ENCODE assay signal across 1 cellular context in genomic region chr19:12945479-12946091, GRCh38.
A peak's percentile ranks its signal among the peaks of the same experiment; 100 is the strongest.
TF ChIP-seq lines count a peak whose summit lies in the region.

TSS of gene RAD23A (plus strand) at chr19:12945862. CDS start at chr19:12945949, 87 bp downstream.

TF ChIP-seq in K562, 482 proteins besides CTCF, POLR2A, EP300 and RAD21 (continued from another document and continues in another):
- TF ChIP-seq, protein P1, sequence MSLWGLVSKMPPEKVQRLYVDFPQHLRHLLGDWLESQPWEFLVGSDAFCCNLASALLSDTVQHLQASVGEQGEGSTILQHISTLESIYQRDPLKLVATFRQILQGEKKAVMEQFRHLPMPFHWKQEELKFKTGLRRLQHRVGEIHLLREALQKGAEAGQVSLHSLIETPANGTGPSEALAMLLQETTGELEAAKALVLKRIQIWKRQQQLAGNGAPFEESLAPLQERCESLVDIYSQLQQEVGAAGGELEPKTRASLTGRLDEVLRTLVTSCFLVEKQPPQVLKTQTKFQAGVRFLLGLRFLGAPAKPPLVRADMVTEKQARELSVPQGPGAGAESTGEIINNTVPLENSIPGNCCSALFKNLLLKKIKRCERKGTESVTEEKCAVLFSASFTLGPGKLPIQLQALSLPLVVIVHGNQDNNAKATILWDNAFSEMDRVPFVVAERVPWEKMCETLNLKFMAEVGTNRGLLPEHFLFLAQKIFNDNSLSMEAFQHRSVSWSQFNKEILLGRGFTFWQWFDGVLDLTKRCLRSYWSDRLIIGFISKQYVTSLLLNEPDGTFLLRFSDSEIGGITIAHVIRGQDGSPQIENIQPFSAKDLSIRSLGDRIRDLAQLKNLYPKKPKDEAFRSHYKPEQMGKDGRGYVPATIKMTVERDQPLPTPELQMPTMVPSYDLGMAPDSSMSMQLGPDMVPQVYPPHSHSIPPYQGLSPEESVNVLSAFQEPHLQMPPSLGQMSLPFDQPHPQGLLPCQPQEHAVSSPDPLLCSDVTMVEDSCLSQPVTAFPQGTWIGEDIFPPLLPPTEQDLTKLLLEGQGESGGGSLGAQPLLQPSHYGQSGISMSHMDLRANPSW (CRISPR knock-in tag; IDR thresholded peaks at IDR 0.05), result no peak
- no peak for TF ChIP-seq SRSF9 (IDR thresholded peaks at IDR 0.05; ENCODE audit: borderline replicate concordance, low read depth, low read length)
- peak; percentile 48; the same call in 1 of the 2 replicates for TF ChIP-seq ZNF436 (CRISPR knock-in tag; IDR thresholded peaks at IDR 0.05)
- no peak for TF ChIP-seq PURB (CRISPR knock-in tag; IDR thresholded peaks at IDR 0.05; ENCODE audit: low read depth)
- TF ChIP-seq ZNF740 (CRISPR knock-in tag; IDR thresholded peaks at IDR 0.05), result 0 out of 2 replicates have a peak, but pooled peaks have one; percentile 16
- TF ChIP-seq ZNF740 (tag; IDR thresholded peaks at IDR 0.05), result no peak
- peak; percentile 80 for TF ChIP-seq PHF20 (IDR thresholded peaks at IDR 0.05; ENCODE audit: partially characterized antibody)
- TF ChIP-seq TSC22D4 (tag; IDR thresholded peaks at IDR 0.05), result no peak
- peak; percentile 88 for TF ChIP-seq ATF1 (CRISPR knock-in tag; IDR thresholded peaks at IDR 0.05)
- peak; percentile 100 for TF ChIP-seq ATF1 (tag; IDR thresholded peaks at IDR 0.05)
- TF ChIP-seq, protein P2, sequence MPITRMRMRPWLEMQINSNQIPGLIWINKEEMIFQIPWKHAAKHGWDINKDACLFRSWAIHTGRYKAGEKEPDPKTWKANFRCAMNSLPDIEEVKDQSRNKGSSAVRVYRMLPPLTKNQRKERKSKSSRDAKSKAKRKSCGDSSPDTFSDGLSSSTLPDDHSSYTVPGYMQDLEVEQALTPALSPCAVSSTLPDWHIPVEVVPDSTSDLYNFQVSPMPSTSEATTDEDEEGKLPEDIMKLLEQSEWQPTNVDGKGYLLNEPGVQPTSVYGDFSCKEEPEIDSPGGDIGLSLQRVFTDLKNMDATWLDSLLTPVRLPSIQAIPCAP (CRISPR knock-in tag; IDR thresholded peaks at IDR 0.05; ENCODE audit: borderline replicate concordance), result no peak
- TF ChIP-seq, protein P3, sequence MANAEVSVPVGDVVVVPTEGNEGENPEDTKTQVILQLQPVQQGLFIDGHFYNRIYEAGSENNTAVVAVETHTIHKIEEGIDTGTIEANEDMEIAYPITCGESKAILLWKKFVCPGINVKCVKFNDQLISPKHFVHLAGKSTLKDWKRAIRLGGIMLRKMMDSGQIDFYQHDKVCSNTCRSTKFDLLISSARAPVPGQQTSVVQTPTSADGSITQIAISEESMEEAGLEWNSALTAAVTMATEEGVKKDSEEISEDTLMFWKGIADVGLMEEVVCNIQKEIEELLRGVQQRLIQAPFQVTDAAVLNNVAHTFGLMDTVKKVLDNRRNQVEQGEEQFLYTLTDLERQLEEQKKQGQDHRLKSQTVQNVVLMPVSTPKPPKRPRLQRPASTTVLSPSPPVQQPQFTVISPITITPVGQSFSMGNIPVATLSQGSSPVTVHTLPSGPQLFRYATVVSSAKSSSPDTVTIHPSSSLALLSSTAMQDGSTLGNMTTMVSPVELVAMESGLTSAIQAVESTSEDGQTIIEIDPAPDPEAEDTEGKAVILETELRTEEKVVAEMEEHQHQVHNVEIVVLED (CRISPR knock-in tag; IDR thresholded peaks at IDR 0.05), result peak; percentile 90
- no peak for TF ChIP-seq NELFE (IDR thresholded peaks at IDR 0.05; ENCODE audit: insufficient read depth, insufficient read length)
- TF ChIP-seq TGIF2 (CRISPR knock-in tag; IDR thresholded peaks at IDR 0.05), result no peak
- TF ChIP-seq, protein P4, sequence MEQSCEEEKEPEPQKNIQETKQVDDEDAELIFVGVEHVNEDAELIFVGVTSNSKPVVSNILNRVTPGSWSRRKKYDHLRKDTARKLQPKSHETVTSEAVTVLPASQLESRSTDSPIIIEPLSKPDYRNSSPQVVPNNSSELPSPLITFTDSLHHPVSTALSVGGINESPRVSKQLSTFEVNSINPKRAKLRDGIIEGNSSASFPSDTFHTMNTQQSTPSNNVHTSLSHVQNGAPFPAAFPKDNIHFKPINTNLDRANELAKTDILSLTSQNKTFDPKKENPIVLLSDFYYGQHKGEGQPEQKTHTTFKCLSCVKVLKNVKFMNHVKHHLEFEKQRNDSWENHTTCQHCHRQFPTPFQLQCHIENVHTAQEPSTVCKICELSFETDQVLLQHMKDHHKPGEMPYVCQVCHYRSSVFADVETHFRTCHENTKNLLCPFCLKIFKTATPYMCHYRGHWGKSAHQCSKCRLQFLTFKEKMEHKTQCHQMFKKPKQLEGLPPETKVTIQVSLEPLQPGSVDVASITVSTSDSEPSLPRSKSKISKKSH (CRISPR knock-in tag; IDR thresholded peaks at IDR 0.05), result no peak
- TF ChIP-seq ETV5 (CRISPR knock-in tag; IDR thresholded peaks at IDR 0.05; ENCODE audit: low read depth), result peak; percentile 95
- no peak for TF ChIP-seq ADNP (tag; IDR thresholded peaks at IDR 0.05)
- TF ChIP-seq SMAD2 (IDR thresholded peaks at IDR 0.05; ENCODE audit: low read depth, low read length), result no peak
- no peak for TF ChIP-seq MAFK (IDR thresholded peaks at IDR 0.05; ENCODE audit: low read length)
- TF ChIP-seq CXXC5 (CRISPR knock-in tag; IDR thresholded peaks at IDR 0.05), result peak; percentile 99
- peak; percentile 83 for TF ChIP-seq CBFA2T2 (conservative IDR thresholded peaks at IDR 0.05)
- peak; percentile 97 for TF ChIP-seq GABPA (tag; conservative IDR thresholded peaks at IDR 0.05; ENCODE audit: low read depth)
- TF ChIP-seq SFPQ (IDR thresholded peaks at IDR 0.05; ENCODE audit: low read depth, low read length), result no peak
- no peak for TF ChIP-seq ZC3H8 (IDR thresholded peaks at IDR 0.05)
- peak; percentile 79; the same call in 1 of the 2 replicates for TF ChIP-seq RUNX1 (IDR thresholded peaks at IDR 0.05; ENCODE audit: low read depth)
- peak; percentile 99 for TF ChIP-seq ATF7 (IDR thresholded peaks at IDR 0.05)
- no peak for TF ChIP-seq ZNF3 (CRISPR knock-in tag; IDR thresholded peaks at IDR 0.05)
- no peak for TF ChIP-seq POLR3G (IDR thresholded peaks at IDR 0.05; ENCODE audit: extremely low read depth, insufficient read length, insufficient replicate concordance)
- TF ChIP-seq NBN (IDR thresholded peaks at IDR 0.05; ENCODE audit: low read depth), result peak; percentile 100
- TF ChIP-seq KLF1 (tag; IDR thresholded peaks at IDR 0.05), result no peak
- TF ChIP-seq ZZZ3 (IDR thresholded peaks at IDR 0.05), result no peak
- peak; percentile 81 for TF ChIP-seq ZNF395 (CRISPR knock-in tag; IDR thresholded peaks at IDR 0.05)
- no peak; the same call in 1 of the 2 replicates for TF ChIP-seq ZNF212 (CRISPR knock-in tag; IDR thresholded peaks at IDR 0.05)
- peak; percentile 48; the same call in 1 of the 2 replicates for TF ChIP-seq ZNF41 (CRISPR knock-in tag; conservative IDR thresholded peaks at IDR 0.05)
- TF ChIP-seq, protein P5, sequence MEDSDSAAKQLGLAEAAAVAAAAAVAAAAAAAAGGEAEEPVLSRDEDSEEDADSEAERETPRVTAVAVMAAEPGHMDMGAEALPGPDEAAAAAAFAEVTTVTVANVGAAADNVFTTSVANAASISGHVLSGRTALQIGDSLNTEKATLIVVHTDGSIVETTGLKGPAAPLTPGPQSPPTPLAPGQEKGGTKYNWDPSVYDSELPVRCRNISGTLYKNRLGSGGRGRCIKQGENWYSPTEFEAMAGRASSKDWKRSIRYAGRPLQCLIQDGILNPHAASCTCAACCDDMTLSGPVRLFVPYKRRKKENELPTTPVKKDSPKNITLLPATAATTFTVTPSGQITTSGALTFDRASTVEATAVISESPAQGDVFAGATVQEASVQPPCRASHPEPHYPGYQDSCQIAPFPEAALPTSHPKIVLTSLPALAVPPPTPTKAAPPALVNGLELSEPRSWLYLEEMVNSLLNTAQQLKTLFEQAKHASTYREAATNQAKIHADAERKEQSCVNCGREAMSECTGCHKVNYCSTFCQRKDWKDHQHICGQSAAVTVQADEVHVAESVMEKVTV (CRISPR knock-in tag; IDR thresholded peaks at IDR 0.05), result no peak
- TF ChIP-seq SNIP1 (IDR thresholded peaks at IDR 0.05; ENCODE audit: low read depth), result no peak
- no peak for TF ChIP-seq ZNF124 (CRISPR knock-in tag; IDR thresholded peaks at IDR 0.05)
- no peak for TF ChIP-seq KLF10 (CRISPR knock-in tag; IDR thresholded peaks at IDR 0.05)
- TF ChIP-seq, protein P6, sequence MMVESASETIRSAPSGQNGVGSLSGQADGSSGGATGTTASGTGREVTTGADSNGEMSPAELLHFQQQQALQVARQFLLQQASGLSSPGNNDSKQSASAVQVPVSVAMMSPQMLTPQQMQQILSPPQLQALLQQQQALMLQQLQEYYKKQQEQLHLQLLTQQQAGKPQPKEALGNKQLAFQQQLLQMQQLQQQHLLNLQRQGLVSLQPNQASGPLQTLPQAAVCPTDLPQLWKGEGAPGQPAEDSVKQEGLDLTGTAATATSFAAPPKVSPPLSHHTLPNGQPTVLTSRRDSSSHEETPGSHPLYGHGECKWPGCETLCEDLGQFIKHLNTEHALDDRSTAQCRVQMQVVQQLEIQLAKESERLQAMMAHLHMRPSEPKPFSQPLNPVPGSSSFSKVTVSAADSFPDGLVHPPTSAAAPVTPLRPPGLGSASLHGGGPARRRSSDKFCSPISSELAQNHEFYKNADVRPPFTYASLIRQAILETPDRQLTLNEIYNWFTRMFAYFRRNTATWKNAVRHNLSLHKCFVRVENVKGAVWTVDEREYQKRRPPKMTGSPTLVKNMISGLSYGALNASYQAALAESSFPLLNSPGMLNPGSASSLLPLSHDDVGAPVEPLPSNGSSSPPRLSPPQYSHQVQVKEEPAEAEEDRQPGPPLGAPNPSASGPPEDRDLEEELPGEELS (CRISPR knock-in tag; IDR thresholded peaks at IDR 0.05; ENCODE audit: borderline replicate concordance), result no peak
- no peak for TF ChIP-seq ZNF696 (CRISPR knock-in tag; conservative IDR thresholded peaks at IDR 0.05)
- peak; percentile 31; the same call in 1 of the 2 replicates for TF ChIP-seq ATF6 (CRISPR knock-in tag; IDR thresholded peaks at IDR 0.05)
- no peak for TF ChIP-seq HIVEP1 (CRISPR knock-in tag; IDR thresholded peaks at IDR 0.05)
- no peak for TF ChIP-seq ZNF140 (CRISPR knock-in tag; IDR thresholded peaks at IDR 0.05)
- no peak for TF ChIP-seq PCBP1 (IDR thresholded peaks at IDR 0.05; ENCODE audit: low read depth, low read length, poor library complexity, severe bottlenecking)
- TF ChIP-seq SMARCE1 (IDR thresholded peaks at IDR 0.05), result peak; percentile 45; the same call in 1 of the 2 replicates
- TF ChIP-seq E2F3 (CRISPR knock-in tag; IDR thresholded peaks at IDR 0.05), result peak; percentile 89
- TF ChIP-seq ZNF165 (CRISPR knock-in tag; IDR thresholded peaks at IDR 0.05; ENCODE audit: borderline replicate concordance), result 0 out of 2 replicates have a peak, but pooled peaks have one; percentile 53
- TF ChIP-seq IRF2 (CRISPR knock-in tag; IDR thresholded peaks at IDR 0.05), result no peak
- peak; percentile 35; the same call in 1 of the 2 replicates for TF ChIP-seq CREB3L1 (IDR thresholded peaks at IDR 0.05; ENCODE audit: borderline replicate concordance, low read depth)
